Comparison of ENCODE assay signal across 14 cellular contexts in the genomic region with DNA sequence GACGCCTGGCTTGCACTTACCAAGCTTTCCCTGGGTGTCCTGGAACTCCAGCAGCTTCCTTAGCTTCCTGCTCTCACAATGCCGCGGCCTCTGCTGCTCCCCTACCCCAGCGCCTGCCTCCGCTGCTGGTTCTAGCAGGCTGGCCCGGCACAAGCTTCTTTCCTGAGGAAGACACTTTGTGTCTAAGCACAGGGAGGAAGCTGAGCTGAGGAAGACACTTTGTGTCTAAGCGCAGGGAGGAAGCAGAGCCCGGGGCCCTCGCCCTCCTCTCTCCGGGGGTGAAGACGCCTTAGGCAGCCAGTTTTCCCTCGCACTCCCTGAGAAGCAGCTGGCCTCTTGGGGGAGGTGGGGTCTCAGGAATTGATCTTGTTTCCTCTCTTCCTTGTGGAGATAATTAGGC.
DNase-seq lines count a peak whose midpoint lies in the region; TF ChIP-seq lines count a peak whose summit lies in the region.
"Had no signal": no experiment of that assay in that cellular context is flagged by ENCODE, and none has a peak within 500 bp of the region (broad histone marks: within the 10 kb centered on the region; RNA-seq: fewer than 3 reads in every experiment).

No MANE protein-coding gene starts in this region.

- TF ChIP-seq CTCF in stomach (IDR thresholded peaks at IDR 0.05), result no peak

- no peaks in the 10 kb centered on the region for H3K9me3 Mint-ChIP-seq in IgD-negative memory B cell
- H3K9me3 Mint-ChIP-seq in activated T-helper 1 cell treated with anti-CD3 and anti-CD28 coated beads, Interleukin-12 subunit alpha, Interleukin-12 subunit beta, Interleukin-2, Interleukin-4 antibody, amounts not matched to agents 30 ng/mL and 10 ng/mL and 1 ng/mL, durations not matched to agents 14 hours and 24 hours and 36 hours, result no peaks in the 10 kb centered on the region
- H3K9me3 Mint-ChIP-seq: memory B cell; T-helper 2 cell treated with Interferon-gamma antibody and Interleukin-4, amounts not matched to agents 5 μg/mL and 100 μg/mL, for 36 hours had no signal

- H3K4me3 Mint-ChIP-seq in IgD-negative memory B cell, result peak overlapping the region in 1 of 4 donors; percentile 39
- H3K4me3 Mint-ChIP-seq in activated T-helper 1 cell treated with anti-CD3 and anti-CD28 coated beads, Interleukin-12 subunit alpha, Interleukin-12 subunit beta, Interleukin-2, Interleukin-4 antibody, amounts not matched to agents 30 ng/mL and 10 ng/mL and 1 ng/mL, durations not matched to agents 14 hours and 24 hours and 36 hours, result no peak overlapping the region
- H3K4me3 Mint-ChIP-seq: activated naive CD8-positive, alpha-beta T cell; memory B cell; T-helper 2 cell treated with Interferon-gamma antibody and Interleukin-4, amounts not matched to agents 5 μg/mL and 100 μg/mL, for 36 hours had no signal

- no peaks in the 10 kb centered on the region for H3K27me3 ChIP-seq in BLaER1 treated with 17β-estradiol and CSF1 and Interleukin-3, amounts not matched to agents 10 nM and 100 nM
- H3K27me3 ChIP-seq in stomach, result no peaks in the 10 kb centered on the region

- peaks cover 54 to 88% (median 77%) of the 10 kb centered on the region in 11 experiments for H3K36me3 ChIP-seq in BLaER1 treated with 17β-estradiol and CSF1 and Interleukin-3, amounts not matched to agents 10 nM and 100 nM
- H3K36me3 ChIP-seq in mesodermal cell (ENCODE audit: control insufficient read depth, insufficient read depth, low read length) (peaks cover 93% of the 10 kb centered on the region), stomach (peaks cover 87 to 100% (median 100%) of the 10 kb centered on the region in 4 donors)

- TF ChIP-seq POLR2A in stomach (IDR thresholded peaks at IDR 0.05), result no peak

- peak overlapping the region in 2 of 3 donors; percentile 4 to 59 for H3K27ac Mint-ChIP-seq in IgD-negative memory B cell
- no peak overlapping the region for H3K27ac Mint-ChIP-seq in activated T-helper 1 cell treated with anti-CD3 and anti-CD28 coated beads, Interleukin-12 subunit alpha, Interleukin-12 subunit beta, Interleukin-2, Interleukin-4 antibody, amounts not matched to agents 30 ng/mL and 10 ng/mL and 1 ng/mL, durations not matched to agents 14 hours and 24 hours and 36 hours
- H3K27ac Mint-ChIP-seq: memory B cell had no signal

- peaks cover 0 to 15% (median 6%) of the 10 kb centered on the region in 3 donors for H3K4me1 Mint-ChIP-seq in IgD-negative memory B cell
- peaks cover 4% of the 10 kb centered on the region for H3K4me1 Mint-ChIP-seq in activated T-helper 1 cell treated with anti-CD3 and anti-CD28 coated beads, Interleukin-12 subunit alpha, Interleukin-12 subunit beta, Interleukin-2, Interleukin-4 antibody, amounts not matched to agents 30 ng/mL and 10 ng/mL and 1 ng/mL, durations not matched to agents 14 hours and 24 hours and 36 hours (ENCODE audit: low read depth)

- peaks cover 35 to 92% (median 83%) of the 10 kb centered on the region in 10 experiments for H3K4me1 ChIP-seq in BLaER1 treated with 17β-estradiol and CSF1 and Interleukin-3, amounts not matched to agents 10 nM and 100 nM
- H3K4me1 ChIP-seq in mesodermal cell (ENCODE audit: control insufficient read depth, insufficient read depth, low read length, poor library complexity, severe bottlenecking), result peaks cover 19% of the 10 kb centered on the region
- peaks cover 0 to 21% (median 7%) of the 10 kb centered on the region in 4 donors for H3K4me1 ChIP-seq in stomach

- DNase-seq in stomach, result no peak
- DNase-seq in activated T-helper 1 cell treated with anti-CD3 and anti-CD28 coated beads, Interleukin-12 subunit alpha, Interleukin-12 subunit beta, Interleukin-2, Interleukin-4 antibody, amounts not matched to agents 30 ng/mL and 10 ng/mL and 1 ng/mL, durations not matched to agents 14 hours and 24 hours and 36 hours (ENCODE audit: low spot score), result no peak
- no peak for DNase-seq in activated CD4-positive, alpha-beta T cell treated with anti-CD3 and anti-CD28 coated beads, Interleukin-2, amount 50 U/mL, for 48 hours
- no peak for DNase-seq in NK-92 (lab: John Stamatoyannopoulos, UW; ENCODE audit: unreplicated experiment)
- DNase-seq: NCI-H1436, SHP77 treated with DMSO at 0.1 percent for 48 hours had no signal

- H3K27me3 Mint-ChIP-seq in IgD-negative memory B cell, result no peaks in the 10 kb centered on the region
- H3K27me3 Mint-ChIP-seq in activated T-helper 1 cell treated with anti-CD3 and anti-CD28 coated beads, Interleukin-12 subunit alpha, Interleukin-12 subunit beta, Interleukin-2, Interleukin-4 antibody, amounts not matched to agents 30 ng/mL and 10 ng/mL and 1 ng/mL, durations not matched to agents 14 hours and 24 hours and 36 hours (ENCODE audit: insufficient read depth), result no peaks in the 10 kb centered on the region
- H3K27me3 Mint-ChIP-seq: activated naive CD8-positive, alpha-beta T cell; memory B cell had no signal

- intact Hi-C loops in stomach (cut with DNase I; ENCODE audit: low total_unique reads), result loop anchor here (10.0 kb wide), 1 partner anchor 136 kb away; no protein-coding TSS in a partner anchor
- intact Hi-C loops in activated T-helper 1 cell treated with anti-CD3 and anti-CD28 coated beads, Interleukin-12 subunit alpha, Interleukin-12 subunit beta, Interleukin-2, Interleukin-4 antibody, amounts not matched to agents 30 ng/mL and 10 ng/mL and 1 ng/mL, durations not matched to agents 14 hours and 24 hours and 36 hours (cut with micrococcal nuclease), result no loop called here

- peak overlapping the region; percentile 63 to 96 (median 77) for H3K4me2 ChIP-seq in BLaER1 treated with 17β-estradiol and CSF1 and Interleukin-3, amounts not matched to agents 10 nM and 100 nM

- peaks cover 4 to 98% (median 87%) of the 10 kb centered on the region in 11 experiments; a peak in 19 of 22 replicates for H4K20me1 ChIP-seq in BLaER1 treated with 17β-estradiol and CSF1 and Interleukin-3, amounts not matched to agents 10 nM and 100 nM

- no peak overlapping the region for H3K4me3 ChIP-seq in BLaER1 treated with 17β-estradiol and CSF1 and Interleukin-3, amounts not matched to agents 10 nM and 100 nM
- no peak overlapping the region for H3K4me3 ChIP-seq in mesodermal cell (ENCODE audit: extremely low read depth, insufficient read depth, low read length, poor library complexity, severe bottlenecking)
- H3K4me3 ChIP-seq in stomach, result no peak overlapping the region
- H3K4me3 ChIP-seq: thoracic aorta had no signal

- peak overlapping the region in 10 of 11 experiments; percentile 18 to 69 (median 49); a peak in 16 of 22 replicates for H3K9ac ChIP-seq in BLaER1 treated with 17β-estradiol and CSF1 and Interleukin-3, amounts not matched to agents 10 nM and 100 nM

- peaks cover 7% of the 10 kb centered on the region for H3K36me3 Mint-ChIP-seq in IgD-negative memory B cell
- H3K36me3 Mint-ChIP-seq in activated T-helper 1 cell treated with anti-CD3 and anti-CD28 coated beads, Interleukin-12 subunit alpha, Interleukin-12 subunit beta, Interleukin-2, Interleukin-4 antibody, amounts not matched to agents 30 ng/mL and 10 ng/mL and 1 ng/mL, durations not matched to agents 14 hours and 24 hours and 36 hours (ENCODE audit: low read depth), result peaks cover 16% of the 10 kb centered on the region
- H3K36me3 Mint-ChIP-seq: activated naive CD8-positive, alpha-beta T cell had no signal

- no peaks in the 10 kb centered on the region for H3K9me3 ChIP-seq in BLaER1 treated with 17β-estradiol and CSF1 and Interleukin-3, amounts not matched to agents 10 nM and 100 nM (replicated peaks in 1 of 11)
- H3K9me3 ChIP-seq in mesodermal cell (ENCODE audit: control insufficient read depth, low read length) (no peaks in the 10 kb centered on the region), stomach (no peaks in the 10 kb centered on the region)
- H3K9me3 ChIP-seq: thoracic aorta had no signal

- H3K27ac ChIP-seq in BLaER1 treated with 17β-estradiol and CSF1 and Interleukin-3, amounts not matched to agents 10 nM and 100 nM, result peak overlapping the region in 10 of 11 experiments; percentile 15 to 74 (median 46); a peak in 18 of 22 replicates
- H3K27ac ChIP-seq in cingulate gyrus (ENCODE audit: low read depth, low read length) (peak overlapping the region; percentile 48), mesodermal cell (ENCODE audit: low read depth, low read length, severe bottlenecking) (peak overlapping the region; percentile 62), stomach (no peak overlapping the region)

- TF ChIP-seq EP300 in stomach (IDR thresholded peaks at IDR 0.05), result no peak

- WGBS in mesodermal cell (ENCODE audit: insufficient coverage in 2 of 2), 2 experiments, result 81 to 88% methylated on average over 10 to 12 of the region's 12 CpGs
- 81 to 93% (median 89%) methylated on average over 12 of the region's 12 CpGs for WGBS in stomach, 5 donors

Comparison
In these comparisons a context has a peak if more than half of its experiments do, and no peak if none do; other contexts are left out.
1. H3K27ac ChIP-seq: peak in BLaER1 treated with 17β-estradiol and CSF1 and Interleukin-3, amounts not matched to agents 10 nM and 100 nM (10 of 11), cingulate gyrus (single experiment) and mesodermal cell (single experiment); none in stomach (0 of 5).